In genomic region chr4:71608674-71609062, GRCh38 we compare ENCODE assay signal across 17 cellular contexts.
"Had no signal": no experiment of that assay in that cellular context is flagged by ENCODE, and none has a peak within 500 bp of the region (broad histone marks: within the 10 kb centered on the region; RNA-seq: fewer than 3 reads in every experiment).

No MANE protein-coding gene starts in this region.

- H3K4me1 ChIP-seq: ascending aorta, colonic mucosa, heart left ventricle, left ventricle myocardium inferior, tibial artery had no signal

- H3K27ac ChIP-seq: ascending aorta, colonic mucosa, heart left ventricle, left ventricle myocardium inferior, ovary, tibial artery had no signal

- H3K36me3 ChIP-seq: ascending aorta, colonic mucosa, heart left ventricle, left ventricle myocardium inferior, ovary, tibial artery had no signal

- H3K4me3 Mint-ChIP-seq: activated CD8-positive, alpha-beta T cell treated with anti-CD3 and anti-CD28 coated beads, Interleukin-2, amount 10 ng/mL, durations not matched to agents 7 days and 5 days; activated naive CD8-positive, alpha-beta T cell treated with anti-CD3 and anti-CD28 coated beads, Interleukin-2, amount 50 U/mL, for 24 hours; activated T-helper 1 cell treated with anti-CD3 and anti-CD28 coated beads, Interleukin-12 subunit alpha, Interleukin-12 subunit beta, Interleukin-2, Interleukin-4 antibody, amounts not matched to agents 30 ng/mL and 10 ng/mL and 1 ng/mL, durations not matched to agents 14 hours and 24 hours and 36 hours; stimulated activated effector memory CD8-positive, alpha-beta T cell treated with anti-CD3 and anti-CD28 coated beads, Interleukin-12 subunit alpha, Interleukin-12 subunit beta, amount 100 ng/mL, for 72 hours; WTC11 had no signal

- H3K9me3 Mint-ChIP-seq: activated naive CD8-positive, alpha-beta T cell treated with anti-CD3 and anti-CD28 coated beads, Interleukin-2, amount 50 U/mL, for 24 hours had no signal

- H3K27me3 Mint-ChIP-seq: activated naive CD8-positive, alpha-beta T cell treated with anti-CD3 and anti-CD28 coated beads, Interleukin-2, amount 50 U/mL, for 24 hours had no signal

- FAIRE-seq: endothelial cell of umbilical vein, frontal cortex had no signal

- H3K27me3 ChIP-seq: ascending aorta, colonic mucosa, ovary, tibial artery had no signal

- H3K4me1 Mint-ChIP-seq: activated naive CD8-positive, alpha-beta T cell treated with anti-CD3 and anti-CD28 coated beads, Interleukin-2, amount 50 U/mL, for 24 hours; stimulated activated effector memory CD8-positive, alpha-beta T cell treated with anti-CD3 and anti-CD28 coated beads, Interleukin-12 subunit alpha, Interleukin-12 subunit beta, amount 100 ng/mL, for 72 hours had no signal

- H3K9me3 ChIP-seq: ascending aorta, colonic mucosa, heart left ventricle, left ventricle myocardium inferior, ovary, tibial artery had no signal

- H3K27ac Mint-ChIP-seq: activated CD8-positive, alpha-beta T cell treated with anti-CD3 and anti-CD28 coated beads, Interleukin-2, amount 10 ng/mL, durations not matched to agents 7 days and 5 days; activated naive CD8-positive, alpha-beta T cell treated with anti-CD3 and anti-CD28 coated beads, Interleukin-2, amount 50 U/mL, for 24 hours; activated T-helper 1 cell treated with anti-CD3 and anti-CD28 coated beads, Interleukin-12 subunit alpha, Interleukin-12 subunit beta, Interleukin-2, Interleukin-4 antibody, amounts not matched to agents 30 ng/mL and 10 ng/mL and 1 ng/mL, durations not matched to agents 14 hours and 24 hours and 36 hours; stimulated activated effector memory CD8-positive, alpha-beta T cell treated with anti-CD3 and anti-CD28 coated beads, Interleukin-12 subunit alpha, Interleukin-12 subunit beta, amount 100 ng/mL, for 72 hours; WTC11 had no signal

- DNase-seq: activated CD4-positive, alpha-beta T cell treated with anti-CD3 and anti-CD28 coated beads for 48 hours; activated CD8-positive, alpha-beta memory T cell treated with anti-CD3 and anti-CD28 coated beads, Interleukin-2, amount 50 U/mL, for 48 hours; activated CD8-positive, alpha-beta T cell treated with anti-CD3 and anti-CD28 coated beads, Interleukin-2, amount 10 ng/mL, durations not matched to agents 7 days and 5 days; activated naive CD4-positive, alpha-beta T cell; activated naive CD8-positive, alpha-beta T cell treated with anti-CD3 and anti-CD28 coated beads, Interleukin-2, amount 50 U/mL, for 24 hours; colonic mucosa; heart left ventricle; islet precursor cell; left ventricle myocardium inferior; ovary; tibial artery had no signal

- ATAC-seq: activated CD8-positive, alpha-beta T cell treated with anti-CD3 and anti-CD28 coated beads, Interleukin-2, amount 10 ng/mL, durations not matched to agents 7 days and 5 days; activated naive CD8-positive, alpha-beta T cell treated with anti-CD3 and anti-CD28 coated beads, Interleukin-2, amount 50 U/mL, for 24 hours; heart left ventricle; stimulated activated effector memory CD8-positive, alpha-beta T cell treated with anti-CD3 and anti-CD28 coated beads, Interleukin-12 subunit alpha, Interleukin-12 subunit beta, amount 100 ng/mL, for 72 hours; WTC11 had no signal

- H3K4me3 ChIP-seq: ascending aorta, colonic mucosa, heart left ventricle, left ventricle myocardium inferior, ovary, tibial artery had no signal

- H3K36me3 Mint-ChIP-seq: stimulated activated effector memory CD8-positive, alpha-beta T cell treated with anti-CD3 and anti-CD28 coated beads, Interleukin-12 subunit alpha, Interleukin-12 subunit beta, amount 100 ng/mL, for 72 hours had no signal
